17 cellular contexts compared by ENCODE assay signal in genomic region chr2:237631029-237631785, GRCh38. TPM values are rescaled to one million over a fixed set of nuclear protein-coding genes. Genes with fewer than 3 reads are reported as not detected.
DNase-seq lines count a peak whose midpoint lies in the region; ATAC-seq and TF ChIP-seq lines count a peak whose summit lies in the region.
"Had no signal": no experiment of that assay in that cellular context is flagged by ENCODE, and none has a peak within 500 bp of the region (broad histone marks: within the 10 kb centered on the region; RNA-seq: fewer than 3 reads in every experiment).

No MANE protein-coding gene starts in this region.

- H3K4me3 Mint-ChIP-seq in HFFc6, result no peak overlapping the region
- H3K4me3 Mint-ChIP-seq in WTC11, result no peak overlapping the region
- peak overlapping the region; percentile 46 to 67 for H3K4me3 Mint-ChIP-seq in stimulated activated naive B cell treated with anti-CD40 and anti-IgM and Interleukin-4, amounts not matched to agents 10 μg/mL and 1 μg/mL and 100 μg/mL, for 72 hours
- H3K4me3 Mint-ChIP-seq: T-helper 1 cell treated with Interleukin-12 subunit alpha and Interleukin-12 subunit beta and Interleukin-4 antibody, amounts not matched to agents 30 μg/mL and 1 μg/mL, for 36 hours had no signal

- POLR2A ChIA-PET in WTC11 (lab: Charles Lee), result no interaction called here

- CTCF ChIA-PET in WTC11 (lab: Charles Lee), result interaction anchor here (2.5 kb wide), 1 partner anchor 17 kb away, joined by 6 read pairs; no protein-coding TSS in a partner anchor

- H3K4me1 Mint-ChIP-seq in HFFc6 (ENCODE audit: low read depth), result peaks cover 38% of the 10 kb centered on the region
- H3K4me1 Mint-ChIP-seq in WTC11, result peaks cover 36% of the 10 kb centered on the region
- H3K4me1 Mint-ChIP-seq in stimulated activated naive B cell treated with anti-CD40 and anti-IgM and Interleukin-4, amounts not matched to agents 10 μg/mL and 1 μg/mL and 100 μg/mL, for 72 hours, result peaks cover 27 to 59% of the 10 kb centered on the region in 2 donors

- H3K9me3 Mint-ChIP-seq in HFFc6, result peaks cover 9% of the 10 kb centered on the region; the same call in 1 of the 2 replicates
- H3K9me3 Mint-ChIP-seq in WTC11, result peaks cover 18% of the 10 kb centered on the region
- peaks cover 0 to 7% of the 10 kb centered on the region in 2 donors for H3K9me3 Mint-ChIP-seq in stimulated activated naive B cell treated with anti-CD40 and anti-IgM and Interleukin-4, amounts not matched to agents 10 μg/mL and 1 μg/mL and 100 μg/mL, for 72 hours

- H3K27ac Mint-ChIP-seq in HFFc6, result peak overlapping the region; percentile 30; the same call in 1 of the 2 replicates
- peak overlapping the region; percentile 13 for H3K27ac Mint-ChIP-seq in WTC11
- peak overlapping the region; percentile 73 for H3K27ac Mint-ChIP-seq in stimulated activated naive B cell treated with anti-CD40 and anti-IgM and Interleukin-4, amounts not matched to agents 10 μg/mL and 1 μg/mL and 100 μg/mL, for 72 hours
- H3K27ac Mint-ChIP-seq: T-helper 1 cell treated with Interleukin-12 subunit alpha and Interleukin-12 subunit beta and Interleukin-4 antibody, amounts not matched to agents 30 μg/mL and 1 μg/mL, for 36 hours had no signal

- H3K27me3 Mint-ChIP-seq in HFFc6 (ENCODE audit: insufficient read depth) (peaks cover 5% of the 10 kb centered on the region), WTC11 (ENCODE audit: low read depth) (peaks cover 19% of the 10 kb centered on the region)
- peaks cover 9 to 15% of the 10 kb centered on the region in 2 donors for H3K27me3 Mint-ChIP-seq in stimulated activated naive B cell treated with anti-CD40 and anti-IgM and Interleukin-4, amounts not matched to agents 10 μg/mL and 1 μg/mL and 100 μg/mL, for 72 hours

- ATAC-seq in WTC11, result no peak
- peak; percentile 66 to 80 for ATAC-seq in stimulated activated naive B cell treated with anti-CD40 and anti-IgM and Interleukin-4, amounts not matched to agents 10 μg/mL and 1 μg/mL and 100 μg/mL, for 72 hours (replicated peaks)
- no peak for ATAC-seq in GM21737 (IDR thresholded peaks at IDR 0.05; ENCODE audit: unreplicated experiment)
- ATAC-seq: esophagus mucosa, left colon had no signal

- DNase-seq in HFFc6 (no peak), WTC11 (ENCODE audit: low spot score) (no peak), kidney tubule cell (ENCODE audit: low spot score) (peak; percentile 94), KG1 (lab: John Stamatoyannopoulos, UW) (no peak), NCI-H1417 (lab: John Stamatoyannopoulos, UW) (no peak), AML-193 (lab: John Stamatoyannopoulos, UW) (no peak)
- DNase-seq in stimulated activated naive B cell treated with anti-CD40 and anti-IgM and Interleukin-4, amounts not matched to agents 10 μg/mL and 1 μg/mL and 100 μg/mL, for 72 hours, result peak; percentile 48
- DNase-seq: activated CD4-positive, CD25-positive, alpha-beta regulatory T cell treated with anti-CD3 and anti-CD28 coated beads, Interleukin-2, amount 50 U/mL, for 72 hours; DND-41; IMR-90; left colon; NCI-H1092; NCI-H2171; testis had no signal

- no peak for TF ChIP-seq CTCF in HFFc6 (IDR thresholded peaks at IDR 0.05)
- TF ChIP-seq CTCF in WTC11 (IDR thresholded peaks at IDR 0.05), result no peak

- H3K36me3 Mint-ChIP-seq in HFFc6 (ENCODE audit: low read depth) (peaks cover 41% of the 10 kb centered on the region), WTC11 (peaks cover 35% of the 10 kb centered on the region)
- H3K36me3 Mint-ChIP-seq in stimulated activated naive B cell treated with anti-CD40 and anti-IgM and Interleukin-4, amounts not matched to agents 10 μg/mL and 1 μg/mL and 100 μg/mL, for 72 hours, result peaks cover 23 to 33% of the 10 kb centered on the region in 2 donors

TF ChIP-seq in WTC11, 78 proteins besides CTCF, POLR2A, EP300 and RAD21 (continues in another document):
- TF ChIP-seq ARID4B (CRISPR knock-in tag; IDR thresholded peaks at IDR 0.05; ENCODE audit: borderline replicate concordance), result no peak
- TF ChIP-seq NR1H2 (CRISPR knock-in tag; IDR thresholded peaks at IDR 0.05), result no peak
- no peak for TF ChIP-seq TEAD4 (CRISPR knock-in tag; IDR thresholded peaks at IDR 0.05)
- TF ChIP-seq ZNF425 (CRISPR knock-in tag; conservative IDR thresholded peaks at IDR 0.05), result no peak
- TF ChIP-seq FOXJ3 (CRISPR knock-in tag; IDR thresholded peaks at IDR 0.05; ENCODE audit: borderline replicate concordance), result no peak
- no peak for TF ChIP-seq ATF3 (CRISPR knock-in tag; conservative IDR thresholded peaks at IDR 0.05)
- TF ChIP-seq CREB1 (CRISPR knock-in tag; IDR thresholded peaks at IDR 0.05), result no peak
- TF ChIP-seq, protein P1, sequence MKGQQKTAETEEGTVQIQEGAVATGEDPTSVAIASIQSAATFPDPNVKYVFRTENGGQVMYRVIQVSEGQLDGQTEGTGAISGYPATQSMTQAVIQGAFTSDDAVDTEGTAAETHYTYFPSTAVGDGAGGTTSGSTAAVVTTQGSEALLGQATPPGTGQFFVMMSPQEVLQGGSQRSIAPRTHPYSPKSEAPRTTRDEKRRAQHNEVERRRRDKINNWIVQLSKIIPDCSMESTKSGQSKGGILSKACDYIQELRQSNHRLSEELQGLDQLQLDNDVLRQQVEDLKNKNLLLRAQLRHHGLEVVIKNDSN (CRISPR knock-in tag; IDR thresholded peaks at IDR 0.05), result no peak
- TF ChIP-seq E2F1 (CRISPR knock-in tag; IDR thresholded peaks at IDR 0.05), result no peak
- TF ChIP-seq CREM (CRISPR knock-in tag; IDR thresholded peaks at IDR 0.05), result no peak
- TF ChIP-seq ZNF423 (CRISPR knock-in tag; IDR thresholded peaks at IDR 0.05), result no peak
- TF ChIP-seq ZNF263 (CRISPR knock-in tag; IDR thresholded peaks at IDR 0.05; ENCODE audit: low read depth), result no peak
- TF ChIP-seq ZNF138 (CRISPR knock-in tag; conservative IDR thresholded peaks at IDR 0.05), result no peak

RNA-seq across cellular contexts. Expression of gene LRRFIP1, which starts 3.8 kb away (rescaled TPM):
- total RNA-seq in HFFc6 (2021; fragmentation: NEBNext Ultra II Directional; extraction: Animal tissue kit (Norgen Biotek cat#: 25700)), result 100 to 1,000 TPM in 4 of 6 experiments, 10 to 100 TPM in 2; 90.6 to 107 (median 102) TPM
- 70.6 to 88.4 TPM (median 71.2 TPM) in 3 replicates for total RNA-seq in WTC11 (2021)

RNA-seq across cellular contexts. Expression of gene RAB17, which starts 40.7 kb away (rescaled TPM):
- under 1 TPM in 4 of 6 experiments, not detected in 2; 0.13 to 0.36 (median 0.25) TPM for total RNA-seq in HFFc6 (2021; fragmentation: NEBNext Ultra II Directional; extraction: Animal tissue kit (Norgen Biotek cat#: 25700))
- 134 to 140 TPM (median 137 TPM) in 3 replicates for total RNA-seq in WTC11 (2021)
- total RNA-seq: IMR-90 had no signal

Comparison
In these comparisons a context has a peak if more than half of its experiments do, and no peak if none do; other contexts are left out.
1. DNase-seq: peak in kidney tubule cell (single experiment) and stimulated activated naive B cell treated with anti-CD40 and anti-IgM and Interleukin-4, amounts not matched to agents 10 μg/mL and 1 μg/mL and 100 μg/mL, for 72 hours (single experiment); none in HFFc6 (single experiment), WTC11 (single experiment), KG1 (single experiment), NCI-H1417 (0 of 3) and AML-193 (0 of 2).
2. H3K27ac Mint-ChIP-seq: peak in every context shown above with its lines; median percentile 73 in stimulated activated naive B cell treated with anti-CD40 and anti-IgM and Interleukin-4, amounts not matched to agents 10 μg/mL and 1 μg/mL and 100 μg/mL, for 72 hours; 30 in HFFc6; 13 in WTC11.
3. H3K4me3 Mint-ChIP-seq: peak in stimulated activated naive B cell treated with anti-CD40 and anti-IgM and Interleukin-4, amounts not matched to agents 10 μg/mL and 1 μg/mL and 100 μg/mL, for 72 hours (2 of 2); none in HFFc6 (single experiment) and WTC11 (single experiment).
4. ATAC-seq: peak in stimulated activated naive B cell treated with anti-CD40 and anti-IgM and Interleukin-4, amounts not matched to agents 10 μg/mL and 1 μg/mL and 100 μg/mL, for 72 hours (2 of 2); none in WTC11 (single experiment) and GM21737 (single experiment).
5. RNA of gene RAB17, which starts 40.7 kb away (total RNA-seq): 134 to 140 TPM in WTC11; 0.13 to 0.36 TPM in HFFc6; every median in the first group is over 10 times any median in the second.